ENCODE assay signal across 8 cellular contexts in the genomic region with DNA sequence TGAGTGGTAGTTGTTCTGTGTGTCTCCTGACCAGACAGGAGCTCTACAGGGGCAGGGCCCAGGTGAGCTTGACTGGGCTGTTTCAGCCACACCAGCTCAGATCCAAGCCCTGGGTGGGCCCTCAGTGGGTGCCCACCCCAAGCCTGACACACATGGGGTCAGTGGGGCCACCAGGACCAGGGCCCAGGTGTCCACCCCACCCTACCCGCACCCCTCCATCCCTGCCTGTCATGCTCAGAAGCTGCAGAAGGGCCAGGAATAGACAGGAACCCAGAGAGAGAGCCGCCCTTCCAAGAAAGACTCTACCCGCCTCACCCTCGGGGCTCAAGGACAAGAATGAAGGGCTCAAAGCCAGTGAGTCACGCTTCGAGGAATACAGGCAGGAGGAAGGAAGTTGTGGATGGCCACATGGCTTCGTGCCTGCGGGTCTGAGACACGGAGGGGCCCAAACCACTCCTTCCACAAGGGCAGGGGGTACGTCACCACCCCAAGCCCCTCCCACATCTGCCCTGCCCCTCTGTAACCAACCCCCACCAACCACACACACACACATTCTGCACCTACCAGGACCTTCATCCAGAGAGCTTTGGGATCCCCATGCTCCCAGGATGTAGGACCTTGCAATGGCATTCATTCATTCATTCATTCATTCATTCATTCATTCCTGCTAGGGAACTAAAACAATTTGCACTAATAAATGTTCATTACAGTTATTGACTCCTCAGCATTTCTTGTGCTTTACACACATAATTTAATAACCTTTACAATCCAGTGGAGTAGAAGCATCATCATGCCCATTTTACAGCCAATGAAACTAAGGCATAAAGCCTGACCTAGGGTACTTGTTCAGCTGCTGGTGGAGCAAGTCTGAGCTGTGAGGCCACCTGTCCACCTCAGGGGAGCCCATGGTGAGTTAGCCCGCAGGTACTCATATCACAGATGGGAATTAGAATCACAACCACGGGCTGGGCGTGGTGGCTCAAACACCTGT. TPM values are rescaled to one million over a fixed set of nuclear protein-coding genes. Genes with fewer than 3 reads are reported as not detected.
A peak's percentile ranks its signal among the peaks of the same experiment; 100 is the strongest.
DNase-seq lines count a peak whose midpoint lies in the region; TF ChIP-seq lines count a peak whose summit lies in the region.

No MANE protein-coding gene starts in this region.

- peak; percentile 87 for DNase-seq in HFF-Myc (ENCODE audit: extremely low read depth, low read depth)
- DNase-seq in T1000 (lab: John Stamatoyannopoulos, UW) = peak; percentile 81
- peak; percentile 74 for DNase-seq in left kidney (ENCODE audit: low read depth, low spot score)
- peak; percentile 12 for DNase-seq in stimulated activated CD8-positive, alpha-beta memory T cell treated with anti-CD3 and anti-CD28 coated beads, Interleukin-12 subunit alpha, Interleukin-12 subunit beta, amount 100 ng/mL, for 1 hour (ENCODE audit: low read depth)
- DNase-seq in NCI-H1092 treated with DMSO at 0.1 percent for 48 hours (lab: John Stamatoyannopoulos, UW) = no peak
- DNase-seq in GM13977 (ENCODE audit: low spot score) = no peak
- DNase-seq in mesenteric fat pad (ENCODE audit: low spot score) = no peak

- H3K27ac Mint-ChIP-seq in brain = peak overlapping the region in 4 of 5 experiments; percentile 33 to 90 (median 77)

- H3K4me1 Mint-ChIP-seq in brain = peaks cover 59% of the 10 kb centered on the region

- H3K9me3 Mint-ChIP-seq in brain = no peaks in the 10 kb centered on the region

- no peak for TF ChIP-seq CTCF in HFF-Myc (IDR thresholded peaks at IDR 0.05; ENCODE audit: low read depth, low read length, missing control alignments)
- TF ChIP-seq CTCF in brain (conservative IDR thresholded peaks at IDR 0.05) = no peak
- TF ChIP-seq CTCF in GM13977 (IDR thresholded peaks at IDR 0.05; ENCODE audit: extremely low read depth, insufficient read depth, missing control alignments) = no peak

- H3K27me3 Mint-ChIP-seq in brain = no peaks in the 10 kb centered on the region

- in situ Hi-C loops in GM13977 (cut with MboI; ENCODE audit: low pct_unique_long_range_greater_than_20kb, low sequenced_read_pairs, unreplicated experiment) = no loop called here

- 0 out of 2 replicates have a peak overlapping the region, but pooled peaks have one; percentile 0 for H3K4me3 ChIP-seq in HFF-Myc (replicated peaks; ENCODE audit: low read depth, low read length)

- H3K36me3 Mint-ChIP-seq in brain = no peaks in the 10 kb centered on the region

- H3K4me3 Mint-ChIP-seq in brain = peak overlapping the region in 1 of 5 experiments; percentile 46

RNA-seq across cellular contexts. Expression of gene STXBP1, which starts 56.0 kb away (rescaled TPM):
- polyA plus RNA-seq in brain (ENCODE audit: insufficient read depth, low read depth, low replicate concordance) = 298 TPM
- 77.0 TPM for total RNA-seq in mesenteric fat pad

Comparison
In these comparisons a context has a peak if more than half of its experiments do, and no peak if none do; other contexts are left out.
1. DNase-seq: peak in HFF-Myc (single experiment), T1000 (single experiment), left kidney (single experiment) and stimulated activated CD8-positive, alpha-beta memory T cell treated with anti-CD3 and anti-CD28 coated beads, Interleukin-12 subunit alpha, Interleukin-12 subunit beta, amount 100 ng/mL, for 1 hour (single experiment); none in NCI-H1092 treated with DMSO at 0.1 percent for 48 hours (single experiment), GM13977 (single experiment) and mesenteric fat pad (single experiment).